In the genomic region with DNA sequence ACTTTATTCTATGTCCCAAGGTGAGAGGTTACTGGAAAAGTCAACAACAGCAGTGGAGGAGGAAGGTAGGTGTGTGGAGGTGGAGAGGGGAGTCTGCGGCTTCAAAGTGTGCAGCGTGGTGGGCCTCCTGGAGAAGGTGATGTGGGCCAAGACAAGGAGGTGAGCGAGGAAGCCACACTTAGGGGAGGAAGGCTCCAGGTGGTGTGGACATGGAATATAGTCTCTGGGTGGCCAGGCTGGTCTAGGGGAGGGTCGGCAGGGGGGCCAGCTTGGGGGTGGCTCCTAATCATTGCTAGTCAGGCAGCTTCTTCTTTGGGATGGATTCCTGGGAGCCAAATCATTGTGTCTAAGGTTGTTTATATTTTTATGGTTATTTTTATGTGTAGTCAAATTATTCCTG, we compare ENCODE assay signal across 7 cellular contexts.
"Had no signal": no experiment of that assay in that cellular context is flagged by ENCODE, and none has a peak within 500 bp of the region (broad histone marks: within the 10 kb centered on the region; RNA-seq: fewer than 3 reads in every experiment).

No MANE protein-coding gene starts in this region.

- ATAC-seq: HepG2, K562 had no signal

- H3K4me1 Mint-ChIP-seq: IgD-negative memory B cell had no signal

- H3K4me3 ChIP-seq: K562 had no signal

- H3K27ac ChIP-seq: HL-60 had no signal

- DNase-seq: IMR-90, KBM-7, KG1 had no signal

- H3K27ac Mint-ChIP-seq: IgD-negative memory B cell had no signal

- H3K36me3 Mint-ChIP-seq: IgD-negative memory B cell had no signal

- H3K27me3 Mint-ChIP-seq: IgD-negative memory B cell had no signal
